ENCODE assay signal across 30 cellular contexts in genomic region chr5:103255666-103256065, GRCh38.
"Had no signal": no experiment of that assay in that cellular context is flagged by ENCODE, and none has a peak within 500 bp of the region (broad histone marks: within the 10 kb centered on the region; RNA-seq: fewer than 3 reads in every experiment).

No MANE protein-coding gene starts in this region.

- H3K27ac ChIP-seq: brain microvascular endothelial cell, SJSA1 had no signal

- H3K36me3 ChIP-seq: brain microvascular endothelial cell had no signal

- H3K4me2 ChIP-seq: SK-N-SH had no signal

- H3K9me3 ChIP-seq: SJSA1, SK-N-SH had no signal

- DNase-seq: activated CD4-positive, alpha-beta T cell treated with anti-CD3 and anti-CD28 coated beads, Interleukin-2, amount 10 ng/mL, durations not matched to agents 24 days and 14 days; activated CD4-positive, alpha-beta T cell treated with anti-CD3 and anti-CD28 coated beads, Interleukin-2, amount 50 U/mL, for 4 hours; activated CD8-positive, alpha-beta T cell treated with anti-CD3 and anti-CD28 coated beads for 36 hours; activated effector memory CD4-positive, alpha-beta T cell treated with anti-CD3 and anti-CD28 coated beads, Interleukin-2, amount 50 U/mL, for 16 hours; activated naive CD4-positive, alpha-beta T cell; activated naive CD4-positive, alpha-beta T cell treated with anti-CD3 and anti-CD28 coated beads, Interleukin-2, amount 50 U/mL, for 16 hours; activated naive CD8-positive, alpha-beta T cell treated with anti-CD3 and anti-CD28 coated beads for 36 hours; activated T-cell treated with anti-CD3 and anti-CD28 coated beads, Interleukin-2, amount 50 U/mL, for 1 hour; activated T-cell treated with anti-CD3 and anti-CD28 coated beads, Interleukin-2, amount 50 U/mL, for 72 hours; amniotic stem cell; aorta; brain microvascular endothelial cell; Karpas-422; NCI-H1105; NCI-H1417 treated with DMSO at 0.1 percent for 48 hours; NCI-H187 treated with DMSO at 0.1 percent for 48 hours; NCI-H2081; NCI-H2171 treated with DMSO at 0.1 percent for 48 hours; NCI-H2227 treated with DMSO at 0.1 percent for 48 hours; NCI-H446 treated with DMSO at 0.1 percent for 48 hours; NCI-H524; NCI-H69; NCI-H82; RPMI8226; SHP77 treated with DMSO at 0.1 percent for 48 hours; SK-N-SH had no signal

- H3K9ac ChIP-seq: SK-N-SH had no signal

- ATAC-seq: activated CD8-positive, alpha-beta T cell treated with anti-CD3 and anti-CD28 coated beads for 36 hours; activated T-cell treated with anti-CD3 and anti-CD28 coated beads, Interleukin-2, amount 50 U/mL, for 72 hours; activated T-helper 17 cell treated with anti-CD3 and anti-CD28 coated beads, Interleukin-2, amount 50 U/mL, for 72 hours; Panc1 had no signal

- H3K4me3 ChIP-seq: SJSA1 had no signal

- H3K27me3 ChIP-seq: brain microvascular endothelial cell had no signal

- FAIRE-seq: TTC549 had no signal
